ENCODE assay signal across 8 cellular contexts in the genomic region with DNA sequence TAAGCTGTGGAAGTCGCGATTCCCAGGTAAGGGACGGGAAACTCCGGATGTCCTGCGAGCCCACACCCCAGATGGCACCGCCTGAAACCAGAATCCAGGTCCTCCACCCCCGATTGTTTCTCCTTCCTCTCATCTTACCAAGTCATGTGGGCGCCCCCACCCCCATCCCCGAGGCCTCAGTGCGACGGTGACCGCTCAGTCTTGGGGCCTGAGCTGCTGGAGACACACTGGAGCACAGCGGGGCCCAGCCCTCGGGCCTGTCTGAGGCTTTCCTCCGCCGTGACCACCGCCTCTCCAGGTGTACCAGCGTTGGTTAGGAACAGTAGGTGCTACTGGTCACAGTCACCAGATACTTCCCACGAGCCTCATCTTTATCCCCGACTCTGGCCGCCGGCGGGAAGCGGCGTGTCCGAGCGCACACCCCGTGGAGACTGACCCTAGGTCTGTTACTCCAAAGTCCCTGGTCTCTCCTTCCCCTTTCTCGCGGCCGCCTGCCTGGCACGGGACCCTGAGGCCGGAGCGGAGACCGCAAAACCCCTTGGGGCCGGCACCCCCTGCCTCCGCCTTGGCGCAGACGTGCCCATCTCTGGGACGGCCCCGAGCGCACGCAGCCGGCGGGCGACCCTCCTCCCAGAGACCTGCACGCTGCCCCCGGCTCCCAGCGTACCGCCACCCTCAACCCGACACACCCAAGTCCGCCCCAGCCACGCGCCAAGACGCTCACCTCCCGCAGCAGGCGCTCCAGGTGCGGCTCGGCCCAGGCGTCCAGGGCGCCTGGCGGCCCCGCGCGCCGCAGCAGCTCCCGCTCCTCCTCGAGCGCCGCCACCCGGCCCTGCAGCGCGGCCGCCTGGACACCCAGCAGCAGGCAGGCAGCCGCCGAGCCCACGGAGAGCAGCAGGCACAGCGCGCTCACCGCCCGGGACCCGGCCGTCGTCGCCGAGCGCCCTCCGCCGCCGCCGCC. TPM values are rescaled to one million over a fixed set of nuclear protein-coding genes. Genes with fewer than 3 reads are reported as not detected.
DNase-seq lines count a peak whose midpoint lies in the region; ATAC-seq and TF ChIP-seq lines count a peak whose summit lies in the region.

No MANE protein-coding gene starts in this region.

- DNase-seq in AML-193 (lab: John Stamatoyannopoulos, UW) (peak; percentile 18 to 35), H7 (peak; percentile 83), left ventricle myocardium inferior (peak; percentile 41), retina (peak; percentile 65), SHP77 (lab: John Stamatoyannopoulos, UW) (no peak), mesenteric fat pad (ENCODE audit: low spot score) (no peak), uterus (no peak)
- DNase-seq in activated T-cell treated with anti-CD3 and anti-CD28 coated beads, Interleukin-2, amount 50 U/mL, for 4 hours = no peak

- peaks cover 56% of the 10 kb centered on the region for H3K27me3 Mint-ChIP-seq in activated T-cell treated with anti-CD3 and anti-CD28 coated beads, Interleukin-2, amount 50 U/mL, for 4 hours (ENCODE audit: low read depth)

- peak; percentile 38 to 58 for ATAC-seq in activated T-cell treated with anti-CD3 and anti-CD28 coated beads, Interleukin-2, amount 50 U/mL, for 4 hours

- H3K4me1 ChIP-seq in left ventricle myocardium inferior = peaks cover 39% of the 10 kb centered on the region
- no peaks in the 10 kb centered on the region for H3K4me1 ChIP-seq in uterus

- peaks cover 7% of the 10 kb centered on the region for H3K4me1 Mint-ChIP-seq in activated T-cell treated with anti-CD3 and anti-CD28 coated beads, Interleukin-2, amount 50 U/mL, for 4 hours (ENCODE audit: low read depth)

- H3K27me3 ChIP-seq in H7 (ENCODE audit: control insufficient read depth, insufficient read depth, low read length) (peaks cover 19% of the 10 kb centered on the region), left ventricle myocardium inferior (ENCODE audit: low read depth) (peaks cover 38% of the 10 kb centered on the region), uterus (no peaks in the 10 kb centered on the region)

- no peak for TF ChIP-seq POLR2A in uterus (IDR thresholded peaks at IDR 0.05)

- H3K4me3 ChIP-seq in H7 (ENCODE audit: insufficient read depth, low read depth, low read length) (peak overlapping the region; percentile 62), left ventricle myocardium inferior (peak overlapping the region; percentile 68), uterus (peak overlapping the region in 1 of 2 donors; percentile 24)

- intact Hi-C loops in left ventricle myocardium inferior (cut with micrococcal nuclease) = no loop called here
- intact Hi-C loops in uterus (cut with DNase I; ENCODE audit: low total_unique reads) = no loop called here

- H3K9me3 ChIP-seq in left ventricle myocardium inferior (replicated peaks) = peaks cover 5% of the 10 kb centered on the region
- H3K9me3 ChIP-seq in uterus = no peaks in the 10 kb centered on the region

- H3K27ac ChIP-seq in left ventricle myocardium inferior (replicated peaks) = peak overlapping the region; percentile 83
- H3K27ac ChIP-seq in uterus = no peak overlapping the region

- peak; percentile 43 for TF ChIP-seq CTCF in left ventricle myocardium inferior (IDR thresholded peaks at IDR 0.05; ENCODE audit: borderline replicate concordance)
- no peak for TF ChIP-seq CTCF in uterus (IDR thresholded peaks at IDR 0.05)

- H3K36me3 ChIP-seq in H7 (replicated peaks; ENCODE audit: control insufficient read depth, insufficient read depth, low read length) (no peaks in the 10 kb centered on the region), left ventricle myocardium inferior (peaks cover 1% of the 10 kb centered on the region), uterus (no peaks in the 10 kb centered on the region)

- peak overlapping the region; percentile 55 for H3K4me3 Mint-ChIP-seq in activated T-cell treated with anti-CD3 and anti-CD28 coated beads, Interleukin-2, amount 50 U/mL, for 4 hours

- H3K9me3 Mint-ChIP-seq in activated T-cell treated with anti-CD3 and anti-CD28 coated beads, Interleukin-2, amount 50 U/mL, for 4 hours = peaks cover 8% of the 10 kb centered on the region

- peaks cover 2% of the 10 kb centered on the region for H3K36me3 Mint-ChIP-seq in activated T-cell treated with anti-CD3 and anti-CD28 coated beads, Interleukin-2, amount 50 U/mL, for 4 hours (ENCODE audit: insufficient read depth)

RNA-seq across cellular contexts. Expression of a gene that starts 0.7 kb away (rescaled TPM):
- 15.0 and 18.0 TPM in 2 replicates for total RNA-seq in H7 (2014; rRNA removed; shearing (Covaris generic))
- not detected for total RNA-seq in activated T-cell treated with anti-CD3 and anti-CD28 coated beads, Interleukin-2, amount 50 U/mL, for 4 hours
- total RNA-seq in left ventricle myocardium inferior = 27.4 TPM
- 0.55 TPM for total RNA-seq in mesenteric fat pad
- 1 to 10 TPM in 2 of 4 donors, under 1 TPM in 1, not detected in 1; 0.85 to 7.6 (median 2.0) TPM for total RNA-seq in uterus

RNA-seq across cellular contexts. Expression of a gene that starts 37.4 kb away (rescaled TPM):
- total RNA-seq in H7 (2014; rRNA removed; shearing (Covaris generic)) = 6.1 and 11.2 TPM in 2 replicates
- total RNA-seq in activated T-cell treated with anti-CD3 and anti-CD28 coated beads, Interleukin-2, amount 50 U/mL, for 4 hours = 10 to 100 TPM; 16.7 to 23.1 (median 21.2) TPM
- total RNA-seq in left ventricle myocardium inferior = 20.0 TPM
- 25.7 TPM for total RNA-seq in mesenteric fat pad
- 10 to 100 TPM; 23.6 to 72.3 (median 39.7) TPM for total RNA-seq in uterus

Comparison
In these comparisons a context has a peak if more than half of its experiments do, and no peak if none do; other contexts are left out.
1. DNase-seq: peak in AML-193 (2 of 2), H7 (single experiment), left ventricle myocardium inferior (single experiment) and retina (single experiment); none in activated T-cell treated with anti-CD3 and anti-CD28 coated beads, Interleukin-2, amount 50 U/mL, for 4 hours (single experiment), SHP77 (0 of 2), mesenteric fat pad (single experiment) and uterus (0 of 2).